In the genomic region with DNA sequence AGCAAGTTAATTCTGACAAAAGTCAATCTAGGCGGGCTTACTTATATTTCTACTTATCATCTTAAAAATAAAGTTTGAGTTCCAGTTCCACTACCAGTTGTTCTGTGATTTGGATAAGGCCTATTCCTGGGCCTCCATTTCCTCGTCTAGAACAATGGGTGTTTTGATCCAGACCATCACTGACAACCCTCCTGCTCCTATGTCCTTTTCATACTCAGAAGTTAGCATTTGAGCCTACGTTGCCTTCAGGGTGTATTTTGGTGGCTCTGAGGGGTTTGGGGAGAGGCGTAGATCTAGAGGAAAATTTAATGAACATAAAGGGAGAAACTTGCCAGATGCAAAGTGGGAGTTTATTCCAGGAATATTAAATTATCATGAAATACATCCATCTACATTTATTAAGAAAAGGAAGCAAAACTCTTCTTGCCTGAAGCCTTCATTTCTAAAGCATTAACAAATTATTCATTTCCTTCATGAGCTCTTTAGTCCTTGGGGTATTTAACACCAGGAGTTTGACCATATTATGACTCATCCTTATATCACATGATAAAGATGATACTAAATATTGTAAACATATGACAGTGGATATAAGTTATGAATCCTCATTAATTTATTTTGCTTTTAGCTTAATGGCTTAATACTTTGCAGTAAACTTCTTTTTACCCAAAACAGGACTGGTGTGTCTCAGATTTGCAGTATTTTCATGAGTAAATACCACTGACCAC, we compare ENCODE assay signal across 26 cellular contexts. TPM values are rescaled to one million over a fixed set of nuclear protein-coding genes. Genes with fewer than 3 reads are reported as not detected.
DNase-seq lines count a peak whose midpoint lies in the region; ATAC-seq and TF ChIP-seq lines count a peak whose summit lies in the region.
"Had no signal": no experiment of that assay in that cellular context is flagged by ENCODE, and none has a peak within 500 bp of the region (broad histone marks: within the 10 kb centered on the region; RNA-seq: fewer than 3 reads in every experiment).

No MANE protein-coding gene starts in this region.

- H3K4me2 ChIP-seq in osteoblast (ENCODE audit: insufficient read depth, low read length) = no peak overlapping the region
- H3K4me2 ChIP-seq: neural progenitor cell had no signal

- H3K4me3 ChIP-seq in RWPE2 (ENCODE audit: severe bottlenecking) = no peak overlapping the region
- H3K4me3 ChIP-seq in epithelial cell of esophagus (ENCODE audit: low read length) = no peak overlapping the region
- no peak overlapping the region for H3K4me3 ChIP-seq in osteoblast (ENCODE audit: insufficient read depth, low read length)
- H3K4me3 ChIP-seq in BE2C (ENCODE audit: low read depth, low read length) = no peak overlapping the region
- H3K4me3 ChIP-seq: HAP-1, left lung, neural progenitor cell, prostate gland, tibial nerve had no signal

- H3K27me3 ChIP-seq in RWPE2 (ENCODE audit: insufficient read depth, poor library complexity, severe bottlenecking) (no peaks in the 10 kb centered on the region), osteoblast (ENCODE audit: insufficient read depth, low read length) (no peaks in the 10 kb centered on the region), BE2C (no peaks in the 10 kb centered on the region)
- H3K27me3 ChIP-seq: left lung, neural progenitor cell, tibial nerve had no signal

- H3K79me2 ChIP-seq in osteoblast (ENCODE audit: insufficient read depth, low read length) = no peaks in the 10 kb centered on the region

- no peaks in the 10 kb centered on the region for H4K20me1 ChIP-seq in osteoblast (ENCODE audit: insufficient read depth, low read length)

- H3K27ac ChIP-seq in RWPE2 (ENCODE audit: poor library complexity, severe bottlenecking) (peak overlapping the region; percentile 58), osteoblast (ENCODE audit: low read depth, low read length) (peak overlapping the region; percentile 63)
- H3K27ac ChIP-seq: left lung, neural progenitor cell, prostate gland, tibial nerve, WERI-Rb-1 had no signal

- DNase-seq in GM03348 (ENCODE audit: low spot score) (peak; percentile 7), RWPE2 (ENCODE audit: low spot score) (no peak), epithelial cell of esophagus (ENCODE audit: low read depth) (peak; percentile 76), osteoblast (ENCODE audit: insufficient read length, low spot score, missing footprints) (peak; percentile 80), BE2C (no peak)
- DNase-seq in stimulated activated naive CD8-positive, alpha-beta T cell treated with anti-CD3 and anti-CD28 coated beads, Interleukin-15, Interleukin-2, amounts not matched to agents 100 U/mL and 50 U/mL, for 24 hours = no peak
- DNase-seq: activated CD4-positive, alpha-beta T cell treated with anti-CD3 and anti-CD28 coated beads, Interleukin-2, amount 50 U/mL, for 4 hours; amniotic stem cell; central memory CD4-positive, alpha-beta T cell; head of caudate nucleus; left lung; NCI-H1436; NCI-H2171; NCI-H774; small intestine; stimulated activated CD4-positive, alpha-beta T cell treated with anti-CD3 and anti-CD28 coated beads, Interleukin-4, amount 100 ng/mL, for 1 hour; stimulated activated naive CD8-positive, alpha-beta T cell treated with anti-CD3 and anti-CD28 coated beads, Interleukin-15, amount 100 ng/mL, for 72 hours; WERI-Rb-1 had no signal

- TF ChIP-seq CTCF in RWPE2 (IDR thresholded peaks at IDR 0.05; ENCODE audit: poor library complexity, severe bottlenecking) (no peak), epithelial cell of esophagus (IDR thresholded peaks at IDR 0.05; ENCODE audit: insufficient read depth, low read depth, low read length, missing control alignments) (no peak), osteoblast (IDR thresholded peaks at IDR 0.05; ENCODE audit: extremely low read depth, low read depth, low read length) (no peak), BE2C (IDR thresholded peaks at IDR 0.05; ENCODE audit: low read depth, low read length) (no peak)

- H3K36me3 ChIP-seq in RWPE2 (ENCODE audit: low read depth) (no peaks in the 10 kb centered on the region), osteoblast (ENCODE audit: insufficient read depth, low read length) (no peaks in the 10 kb centered on the region), BE2C (no peaks in the 10 kb centered on the region)
- H3K36me3 ChIP-seq: HAP-1, left lung, neural progenitor cell, prostate gland, tibial nerve, WERI-Rb-1 had no signal

- H2AFZ ChIP-seq in osteoblast (ENCODE audit: low read length) = no peak overlapping the region
- H2AFZ ChIP-seq: neural progenitor cell had no signal

- peaks cover 15% of the 10 kb centered on the region for H3K4me1 ChIP-seq in RWPE2 (ENCODE audit: insufficient read depth, poor library complexity, severe bottlenecking)
- H3K4me1 ChIP-seq in osteoblast (ENCODE audit: insufficient read depth, low read length) = peaks cover 28% of the 10 kb centered on the region
- H3K4me1 ChIP-seq in BE2C = peaks cover 14% of the 10 kb centered on the region
- H3K4me1 ChIP-seq: left lung, neural progenitor cell, prostate gland, tibial nerve had no signal

- ATAC-seq in RWPE2 (ENCODE audit: low read depth) (peak; percentile 50; the same call in 1 of the 3 replicates), GM21526 (IDR thresholded peaks at IDR 0.05; ENCODE audit: low FRiP score, unreplicated experiment) (no peak)
- no peak for ATAC-seq in stimulated activated naive CD8-positive, alpha-beta T cell treated with anti-CD3 and anti-CD28 coated beads, Interleukin-15, Interleukin-2, amounts not matched to agents 100 U/mL and 50 U/mL, for 24 hours
- ATAC-seq: esophagus mucosa; HepG2; left lung; stimulated activated naive CD8-positive, alpha-beta T cell treated with anti-CD3 and anti-CD28 coated beads, Interleukin-15, amount 100 ng/mL, for 72 hours had no signal

- H3K9me3 ChIP-seq in RWPE2 (ENCODE audit: severe bottlenecking) (no peaks in the 10 kb centered on the region), osteoblast (ENCODE audit: low read depth, low read length) (no peaks in the 10 kb centered on the region), BE2C (no peaks in the 10 kb centered on the region)
- H3K9me3 ChIP-seq: HAP-1, left lung, prostate gland had no signal

RNA-seq across cellular contexts. Expression of gene SYT14, which starts 47.2 kb away (rescaled TPM):
- 0.29 and 0.36 TPM in 2 replicates for total RNA-seq in osteoblast
- polyA plus RNA-seq in BE2C (2012; ENCODE audit: insufficient read depth, insufficient read length, low read depth) = 11.3 TPM
- total RNA-seq: esophagus mucosa; HepG2; T-helper 2 cell treated with Interferon-gamma antibody and Interleukin-4, amounts not matched to agents 100 ng/mL and 5 ng/mL, for 36 hours had no signal
- polyA plus RNA-seq: HepG2 had no signal

Comparison
In these comparisons a context has a peak if more than half of its experiments do, and no peak if none do; other contexts are left out.
1. DNase-seq: peak in GM03348 (single experiment), epithelial cell of esophagus (single experiment) and osteoblast (single experiment); none in RWPE2 (single experiment), stimulated activated naive CD8-positive, alpha-beta T cell treated with anti-CD3 and anti-CD28 coated beads, Interleukin-15, Interleukin-2, amounts not matched to agents 100 U/mL and 50 U/mL, for 24 hours (single experiment) and BE2C (single experiment).